In genomic region chr10:90313548-90314325, GRCh38 we compare ENCODE assay signal across 22 cellular contexts.
DNase-seq lines count a peak whose midpoint lies in the region; ATAC-seq and TF ChIP-seq lines count a peak whose summit lies in the region.
"Had no signal": no experiment of that assay in that cellular context is flagged by ENCODE, and none has a peak within 500 bp of the region (broad histone marks: within the 10 kb centered on the region; RNA-seq: fewer than 3 reads in every experiment).

No MANE protein-coding gene starts in this region.

- H3K9me3 ChIP-seq in MG63 (peaks cover under 1% of the 10 kb centered on the region; the same call in 1 of the 2 replicates), tibial artery (no peaks in the 10 kb centered on the region)

- H2BK5ac ChIP-seq in mesendoderm (ENCODE audit: low read length) = no peak overlapping the region

- H2BK15ac ChIP-seq in mesendoderm (replicated peaks; ENCODE audit: low read depth) = no peak overlapping the region

- H3K27me3 ChIP-seq in MG63 = no peaks in the 10 kb centered on the region
- no peaks in the 10 kb centered on the region for H3K27me3 ChIP-seq in mesendoderm (ENCODE audit: insufficient read depth, low read length, poor library complexity)
- H3K27me3 ChIP-seq in tibial artery = no peaks in the 10 kb centered on the region
- H3K27me3 ChIP-seq: tibial nerve had no signal

- no CpG with 5 or more reads among the region's 3 CpGs for WGBS in mesendoderm (ENCODE audit: extremely low coverage, insufficient coverage, low lambda C conversion rate)

- peak; percentile 83 for DNase-seq in EL
- DNase-seq in MG63 = peak; percentile 9
- DNase-seq in dermis blood vessel endothelial cell = peak; percentile 57
- peak; percentile 52 for DNase-seq in mesendoderm
- no peak for DNase-seq in activated T-cell treated with anti-CD3 and anti-CD28 coated beads, Interleukin-2, amount 50 U/mL, for 1 hour
- no peak for DNase-seq in tibial artery
- DNase-seq in SKM-1 (lab: John Stamatoyannopoulos, UW; ENCODE audit: unreplicated experiment) = no peak
- DNase-seq: activated CD8-positive, alpha-beta memory T cell treated with anti-CD3 and anti-CD28 coated beads, Interleukin-2, amount 50 U/mL, for 48 hours; activated gamma-delta T cell treated with Interleukin-2 at 50 U/mL for 16 hours; CD4-positive, alpha-beta T cell; cerebellar nuclear complex; DMS153; effector CD4-positive, alpha-beta T cell; H9; KG1; NCI-H1048; NCI-H1930; NCI-H510A treated with DMSO at 0.1 percent for 48 hours; SIG-M5; stimulated activated naive B cell treated with anti-CD40 and anti-IgM and Interleukin-4, amounts not matched to agents 10 μg/mL and 1 μg/mL and 100 μg/mL, for 72 hours had no signal

- H3K56ac ChIP-seq in mesendoderm (ENCODE audit: low read length) = no peak overlapping the region

- H3K23ac ChIP-seq in mesendoderm (ENCODE audit: low read length) = no peak overlapping the region

- no peaks in the 10 kb centered on the region for H3K79me1 ChIP-seq in mesendoderm (ENCODE audit: low read length)

- ATAC-seq in HG03439 (IDR thresholded peaks at IDR 0.05; ENCODE audit: unreplicated experiment) = no peak
- ATAC-seq: stimulated activated naive B cell treated with anti-CD40 and anti-IgM and Interleukin-4, amounts not matched to agents 10 μg/mL and 1 μg/mL and 100 μg/mL, for 72 hours had no signal

- TF ChIP-seq CTCF in tibial artery (IDR thresholded peaks at IDR 0.05) = no peak

- H3K9ac ChIP-seq in mesendoderm (ENCODE audit: low read length) = no peak overlapping the region

- no peak overlapping the region for H3K4ac ChIP-seq in mesendoderm (ENCODE audit: low read depth, low read length)

- H3K4me3 ChIP-seq in MG63 (no peak overlapping the region), mesendoderm (ENCODE audit: low read length) (no peak overlapping the region), tibial artery (no peak overlapping the region)
- H3K4me3 ChIP-seq: tibial nerve had no signal

- H3K4me2 ChIP-seq in mesendoderm (ENCODE audit: low read length) = no peak overlapping the region

- no peak overlapping the region for H2BK120ac ChIP-seq in mesendoderm (ENCODE audit: low read depth, low read length)

- no peak overlapping the region for H2AK5ac ChIP-seq in mesendoderm (ENCODE audit: low read length)

- intact Hi-C loops in tibial artery (cut with DNase I; ENCODE audit: low total_unique reads) = no loop called here

- peaks cover 2% of the 10 kb centered on the region for H3K4me1 ChIP-seq in mesendoderm (ENCODE audit: control insufficient read depth, low read depth, low read length)
- H3K4me1 ChIP-seq in tibial artery = no peaks in the 10 kb centered on the region
- H3K4me1 ChIP-seq: tibial nerve had no signal

- H3K79me2 ChIP-seq in mesendoderm (ENCODE audit: control insufficient read depth, insufficient read depth, low read length) = no peaks in the 10 kb centered on the region

- no peak overlapping the region for H4K8ac ChIP-seq in mesendoderm (ENCODE audit: low read depth, low read length)

- H3K27ac ChIP-seq in mesendoderm (ENCODE audit: low read depth, low read length) (no peak overlapping the region), tibial artery (no peak overlapping the region)
- H3K27ac ChIP-seq: tibial nerve had no signal

- H4K5ac ChIP-seq in mesendoderm (ENCODE audit: low read length) = no peak overlapping the region

- H3K36me3 ChIP-seq in MG63 (no peaks in the 10 kb centered on the region), mesendoderm (ENCODE audit: control insufficient read depth, insufficient read depth, low read length) (no peaks in the 10 kb centered on the region), tibial artery (no peaks in the 10 kb centered on the region)
- H3K36me3 ChIP-seq: tibial nerve had no signal

- no peak overlapping the region for H3K18ac ChIP-seq in mesendoderm (ENCODE audit: low read length)

Comparison
In these comparisons a context has a peak if more than half of its experiments do, and no peak if none do; other contexts are left out.
1. DNase-seq: peak in EL (single experiment), MG63 (single experiment), dermis blood vessel endothelial cell (single experiment) and mesendoderm (single experiment); none in activated T-cell treated with anti-CD3 and anti-CD28 coated beads, Interleukin-2, amount 50 U/mL, for 1 hour (single experiment), tibial artery (0 of 2) and SKM-1 (single experiment).